24 cellular contexts compared by ENCODE assay signal in the genomic region with DNA sequence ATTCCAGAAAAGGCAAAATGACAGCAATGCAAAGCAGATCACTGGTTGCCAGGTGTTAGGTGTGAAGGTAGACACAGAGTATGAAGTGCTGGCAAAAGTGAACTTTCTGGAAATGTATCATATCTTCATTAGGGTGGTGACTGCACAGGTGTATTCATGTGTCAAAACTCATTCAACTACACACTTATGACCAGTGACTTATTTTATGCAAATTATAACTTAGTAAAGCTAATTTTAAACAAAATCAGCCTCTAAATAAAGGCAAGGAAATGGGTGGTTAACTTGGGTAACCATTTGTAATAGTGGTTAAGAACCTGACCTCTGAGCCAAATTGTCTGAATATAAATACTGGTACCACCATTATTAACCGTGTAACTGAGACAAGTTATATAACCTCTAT. TPM values are rescaled to one million over a fixed set of nuclear protein-coding genes. Genes with fewer than 3 reads are reported as not detected.
A peak's percentile ranks its signal among the peaks of the same experiment; 100 is the strongest.
DNase-seq lines count a peak whose midpoint lies in the region; ATAC-seq, FAIRE-seq and TF ChIP-seq lines count a peak whose summit lies in the region.
"Had no signal": no experiment of that assay in that cellular context is flagged by ENCODE, and none has a peak within 500 bp of the region (broad histone marks: within the 10 kb centered on the region; RNA-seq: fewer than 3 reads in every experiment).

No MANE protein-coding gene starts in this region.

- H3K23ac ChIP-seq in H9 (ENCODE audit: insufficient read length, low read depth, low read length): no peak overlapping the region

- H3K36me3 ChIP-seq in OCI-LY7 (ENCODE audit: insufficient read depth, low read length) (peaks cover 30% of the 10 kb centered on the region), psoas muscle (ENCODE audit: insufficient read depth in 1 of 2, low read depth in 1 of 2) (no peaks in the 10 kb centered on the region)
- H3K36me3 ChIP-seq: esophagus squamous epithelium, gastrocnemius medialis, left lung, upper lobe of left lung had no signal

- no peaks in the 10 kb centered on the region for H3K9me2 ChIP-seq in OCI-LY7 (ENCODE audit: insufficient read depth, low read length)

- H3K27me3 Mint-ChIP-seq in H9 (ENCODE audit: low read depth): no peaks in the 10 kb centered on the region
- H3K27me3 Mint-ChIP-seq: activated CD4-positive, alpha-beta memory T cell treated with anti-CD3 and anti-CD28 coated beads for 36 hours; activated naive CD8-positive, alpha-beta T cell treated with anti-CD3 and anti-CD28 coated beads for 36 hours had no signal

- peak; percentile 58 for FAIRE-seq in GM12891 (lab: Jason Lieb, UNC)
- FAIRE-seq: astrocyte had no signal

- peaks cover 3% of the 10 kb centered on the region for H3K79me1 ChIP-seq in H9 (ENCODE audit: insufficient read depth, low read depth, low read length, poor library complexity, severe bottlenecking)

- H3K9ac ChIP-seq in H9 (ENCODE audit: extremely low read depth, insufficient read length, low read length): no peak overlapping the region

- no peaks in the 10 kb centered on the region for H3K9me3 Mint-ChIP-seq in H9
- H3K9me3 Mint-ChIP-seq: activated CD4-positive, alpha-beta memory T cell treated with anti-CD3 and anti-CD28 coated beads for 36 hours; endodermal cell had no signal

- no peaks in the 10 kb centered on the region for H3K27me3 ChIP-seq in psoas muscle (ENCODE audit: insufficient read depth in 3 of 3, low read length in 2 of 3)
- no peaks in the 10 kb centered on the region for H3K27me3 ChIP-seq in H9 (ENCODE audit: insufficient read depth, low read length)
- H3K27me3 ChIP-seq: esophagus squamous epithelium, gastrocnemius medialis, left lung, upper lobe of left lung had no signal

- H3K27ac Mint-ChIP-seq in H9: no peak overlapping the region
- H3K27ac Mint-ChIP-seq: activated CD4-positive, alpha-beta memory T cell treated with anti-CD3 and anti-CD28 coated beads for 36 hours; activated naive CD8-positive, alpha-beta T cell treated with anti-CD3 and anti-CD28 coated beads for 36 hours; endodermal cell had no signal

- H2BK120ac ChIP-seq in H9 (ENCODE audit: low read depth, low read length, poor library complexity, severe bottlenecking): no peak overlapping the region

- no peaks in the 10 kb centered on the region for H3K23me2 ChIP-seq in H9 (ENCODE audit: insufficient read length, low read depth, low read length, poor library complexity, severe bottlenecking)

- H3K4ac ChIP-seq in H9 (ENCODE audit: low read depth, low read length): no peak overlapping the region

- H2BK12ac ChIP-seq in H9 (ENCODE audit: insufficient read length, low read depth, low read length): no peak overlapping the region

- H4K91ac ChIP-seq in H9 (ENCODE audit: insufficient read length, low read depth, low read length): no peak overlapping the region

- H3K79me2 ChIP-seq in OCI-LY7 (ENCODE audit: insufficient read depth, low read depth, low read length) (peaks cover 100% of the 10 kb centered on the region), H9 (ENCODE audit: insufficient read depth, low read length) (peaks cover 33% of the 10 kb centered on the region; the same call in 1 of the 2 replicates)

- no peak overlapping the region for H4K5ac ChIP-seq in H9 (ENCODE audit: insufficient read length, low read depth, low read length)

- peaks cover 14 to 20% of the 10 kb centered on the region in 2 experiments for H3K4me1 Mint-ChIP-seq in H9

- H2BK20ac ChIP-seq in H9 (ENCODE audit: low read depth, low read length, poor library complexity, severe bottlenecking): no peak overlapping the region

- peak overlapping the region; percentile 9 for H3K27ac ChIP-seq in OCI-LY7 (ENCODE audit: low read depth, low read length, poor library complexity, severe bottlenecking)
- H3K27ac ChIP-seq in psoas muscle: no peak overlapping the region
- no peak overlapping the region for H3K27ac ChIP-seq in H9 (ENCODE audit: insufficient read length, low read depth, low read length)
- H3K27ac ChIP-seq: esophagus squamous epithelium, gastrocnemius medialis, left lung, upper lobe of left lung had no signal

- H3K4me2 ChIP-seq in OCI-LY7 (ENCODE audit: low read length) (peak overlapping the region; percentile 39), H9 (ENCODE audit: insufficient read depth, insufficient read length, low read length) (no peak overlapping the region)
- H3K4me2 ChIP-seq: smooth muscle cell had no signal

- H2BK5ac ChIP-seq in H9 (ENCODE audit: insufficient read length, low read length): no peak overlapping the region

- H3K18ac ChIP-seq in H9 (ENCODE audit: insufficient read length, low read depth, low read length): no peak overlapping the region

- no peak overlapping the region for H3K4me3 Mint-ChIP-seq in H9
- H3K4me3 Mint-ChIP-seq: activated CD4-positive, alpha-beta memory T cell treated with anti-CD3 and anti-CD28 coated beads for 36 hours; activated naive CD8-positive, alpha-beta T cell treated with anti-CD3 and anti-CD28 coated beads for 36 hours; endodermal cell had no signal

- POLR2A ChIA-PET in OCI-LY7 (lab: Charles Lee): no interaction called here

- no peak overlapping the region for H2BK15ac ChIP-seq in H9 (ENCODE audit: low read depth, low read length)

- H3K36me3 Mint-ChIP-seq in H9 (ENCODE audit: insufficient read depth in 1 of 3, low read depth in 3 of 3): peaks cover 0 to 5% (median 2%) of the 10 kb centered on the region in 3 experiments; a peak in 2 of 7 replicates

- WGBS in psoas muscle, 3 donors: 76 to 89% (median 85%) methylated on average over 1 of the region's 1 CpG
- WGBS in H9 (ENCODE audit: extremely low coverage, insufficient read length, low lambda C conversion rate): no CpG with 5 or more reads among the region's 1 CpG

- DNase-seq in GM12891 (ENCODE audit: insufficient read length, low spot score) (no peak), OCI-LY7 (ENCODE audit: low spot score) (no peak), psoas muscle (no peak), NOMO-1 (lab: John Stamatoyannopoulos, UW; ENCODE audit: unreplicated experiment in 2 of 2) (no peak), H9 (no peak)
- DNase-seq: activated CD4-positive, alpha-beta memory T cell treated with anti-CD3 and anti-CD28 coated beads for 36 hours; activated effector memory CD4-positive, alpha-beta T cell treated with Interleukin-2 at 50 U/mL for 16 hours; activated naive CD8-positive, alpha-beta T cell treated with anti-CD3 and anti-CD28 coated beads for 36 hours; caudate nucleus; endodermal cell; esophagus squamous epithelium; gastrocnemius medialis; left lung; NCI-H1105; NCI-H2029 treated with DMSO at 0.1 percent for 48 hours; NCI-H774; stimulated activated CD4-positive, alpha-beta T cell treated with anti-CD3 and anti-CD28 coated beads, Interleukin-2, amount 100 ng/mL, for 24 hours; T-helper 9 cell; upper lobe of left lung had no signal

- no peak overlapping the region for H4K8ac ChIP-seq in H9 (replicated peaks; ENCODE audit: insufficient read length, low read depth, low read length)

- no peak overlapping the region for H2AK5ac ChIP-seq in H9 (ENCODE audit: insufficient read length, low read length)

- H3K4me1 ChIP-seq in OCI-LY7 (ENCODE audit: insufficient read depth, low read length, poor library complexity, severe bottlenecking) (peaks cover 61% of the 10 kb centered on the region), psoas muscle (peaks cover 18% of the 10 kb centered on the region), H9 (ENCODE audit: insufficient read depth, low read length) (no peaks in the 10 kb centered on the region)

- CTCF ChIA-PET in OCI-LY7 (lab: Charles Lee; ENCODE audit: unreplicated experiment): no interaction called here

- H3K14ac ChIP-seq in H9 (ENCODE audit: insufficient read depth, low read length): no peak overlapping the region

- no TSS peak for BruUV-seq in OCI-LY7 (replicated peaks; lab: Mats Ljungman, UMichigan)

- H4K20me1 ChIP-seq in OCI-LY7 (ENCODE audit: insufficient read depth, low read length) (peaks cover 32% of the 10 kb centered on the region), H9 (ENCODE audit: control insufficient read depth, insufficient read depth, insufficient read length) (no peaks in the 10 kb centered on the region)

- H2AFZ ChIP-seq in OCI-LY7 (ENCODE audit: low read length) (no peak overlapping the region), H9 (ENCODE audit: low read length) (no peak overlapping the region)

- TF ChIP-seq POLR2A in GM12891 (IDR thresholded peaks at IDR 0.05; ENCODE audit: low read depth, low read length): no peak

- H3K4me3 ChIP-seq in OCI-LY7 (ENCODE audit: low read depth, low read length, poor library complexity, severe bottlenecking): peak overlapping the region; percentile 3
- no peak overlapping the region for H3K4me3 ChIP-seq in psoas muscle
- H3K4me3 ChIP-seq: esophagus squamous epithelium, gastrocnemius medialis, left lung, smooth muscle cell, upper lobe of left lung had no signal

- ATAC-seq in GM19452 (IDR thresholded peaks at IDR 0.05; ENCODE audit: unreplicated experiment): peak; percentile 46
- ATAC-seq in HG02981 (IDR thresholded peaks at IDR 0.05; ENCODE audit: unreplicated experiment): peak; percentile 66
- ATAC-seq in psoas muscle: no peak
- no peak for ATAC-seq in HG03521 (IDR thresholded peaks at IDR 0.05; ENCODE audit: unreplicated experiment)
- ATAC-seq: gastrocnemius medialis, left lung had no signal

- H3K56ac ChIP-seq in H9 (ENCODE audit: insufficient read length, low read depth, low read length): no peak overlapping the region

- TF ChIP-seq CTCF in OCI-LY7 (conservative IDR thresholded peaks at IDR 0.05; ENCODE audit: low read length): no peak
- no peak for TF ChIP-seq CTCF in psoas muscle (IDR thresholded peaks at IDR 0.05)
- no peak for TF ChIP-seq CTCF in H9 (conservative IDR thresholded peaks at IDR 0.05)

- intact Hi-C loops in OCI-LY7 (cut with micrococcal nuclease; ENCODE audit: unreplicated experiment) (loop anchor here (10.0 kb wide), 1 partner anchor 1175 kb away; a partner anchor contains a TSS), psoas muscle (cut with DNase I) (no loop called here)

- peaks cover 16% of the 10 kb centered on the region; the same call in 1 of the 2 replicates for H3K9me3 ChIP-seq in OCI-LY7 (ENCODE audit: low read length)
- no peaks in the 10 kb centered on the region for H3K9me3 ChIP-seq in psoas muscle
- no peaks in the 10 kb centered on the region for H3K9me3 ChIP-seq in H9 (ENCODE audit: control insufficient read depth, low read depth, low read length)
- H3K9me3 ChIP-seq: esophagus squamous epithelium, gastrocnemius medialis, left lung, upper lobe of left lung had no signal

- no peak overlapping the region for H3T11ph ChIP-seq in H9 (ENCODE audit: low read length)

TF ChIP-seq in GM12891, 5 proteins besides CTCF, POLR2A, EP300 and RAD21:
- TF ChIP-seq POLR2AphosphoS5 (IDR thresholded peaks at IDR 0.05; ENCODE audit: low read depth, low read length): no peak
- TF ChIP-seq SPI1 (IDR thresholded peaks at IDR 0.05; ENCODE audit: low read depth, low read length): no peak
- no peak for TF ChIP-seq PAX5 (IDR thresholded peaks at IDR 0.05; ENCODE audit: insufficient read depth, low read length, severe bottlenecking)
- no peak for TF ChIP-seq POU2F2 (IDR thresholded peaks at IDR 0.05; ENCODE audit: low read depth, low read length)
TF ChIP-seq in GM12891: peak in this region for 0.

RNA-seq across cellular contexts. Expression of a gene that starts 7.4 kb away (rescaled TPM):
- 23.2 TPM for polyA plus RNA-seq in GM12891 (2012; ENCODE audit: low read depth, missing spikeins)
- total RNA-seq in OCI-LY7 (2014; rRNA removed; shearing (Covaris generic)): 75.2 and 78.2 TPM in 2 replicates
- 76.9 and 92.6 TPM in 2 replicates for total RNA-seq in OCI-LY7 (2022)
- total RNA-seq in psoas muscle: 10 to 100 TPM; 19.5 to 27.3 (median 21.2) TPM
- polyA plus RNA-seq in psoas muscle: 10 to 100 TPM; 20.5 to 30.6 (median 27.6) TPM
- 41.3 and 44.6 TPM in 2 replicates for total RNA-seq in H9 (2021)

Comparison
In these comparisons a context has a peak if more than half of its experiments do, and no peak if none do; other contexts are left out.
1. ATAC-seq: peak in GM19452 (single experiment) and HG02981 (single experiment); none in psoas muscle (0 of 4) and HG03521 (single experiment).